ENCODE assay signal across 8 cellular contexts in genomic region chr1:11730429-11730861, GRCh38.
A peak's percentile ranks its signal among the peaks of the same experiment; 100 is the strongest.
DNase-seq lines count a peak whose midpoint lies in the region; ATAC-seq and TF ChIP-seq lines count a peak whose summit lies in the region.

No MANE protein-coding gene starts in this region.

- ATAC-seq in memory B cell (ENCODE audit: low read depth): peak; percentile 99

- H3K36me3 ChIP-seq in WERI-Rb-1: no peaks in the 10 kb centered on the region

- H3K4me1 Mint-ChIP-seq in memory B cell: peaks cover 24% of the 10 kb centered on the region

- H3K36me3 Mint-ChIP-seq in memory B cell: no peaks in the 10 kb centered on the region

- H3K4me3 ChIP-seq in GM12865 (ENCODE audit: low read depth, low read length): no peak overlapping the region
- H3K4me3 ChIP-seq in WERI-Rb-1 (ENCODE audit: low read depth, low read length): no peak overlapping the region

- H3K27ac Mint-ChIP-seq in memory B cell: peak overlapping the region; percentile 58

- H3K27me3 ChIP-seq in WERI-Rb-1 (ENCODE audit: insufficient read depth, low read depth, severe bottlenecking): no peaks in the 10 kb centered on the region

- TF ChIP-seq CTCF in GM12865 (IDR thresholded peaks at IDR 0.05; ENCODE audit: insufficient read depth, low read depth, low read length, missing control alignments): no peak
- no peak for TF ChIP-seq CTCF in WERI-Rb-1 (IDR thresholded peaks at IDR 0.05; ENCODE audit: low read depth, low read length)

- no peaks in the 10 kb centered on the region for H3K9me3 Mint-ChIP-seq in memory B cell

- DNase-seq in GM12865 (ENCODE audit: low read depth) (peak; percentile 63), NCI-H226 (peak; percentile 41), memory B cell (ENCODE audit: low spot score in 2 of 2) (peak in 1 of 2 donors; percentile 49), NCI-H1417 (lab: John Stamatoyannopoulos, UW) (no peak), NCI-H146 (lab: John Stamatoyannopoulos, UW) (no peak), WERI-Rb-1 (no peak), SHP77 treated with DMSO at 0.1 percent for 48 hours (lab: John Stamatoyannopoulos, UW) (no peak)

- H3K4me3 Mint-ChIP-seq in memory B cell: peak overlapping the region; percentile 73

- H3K27me3 Mint-ChIP-seq in memory B cell: no peaks in the 10 kb centered on the region

- H3K27ac ChIP-seq in angular gyrus (ENCODE audit: low read depth, low read length) (peak overlapping the region; percentile 45), WERI-Rb-1 (no peak overlapping the region)

- no peaks in the 10 kb centered on the region for H3K9me3 ChIP-seq in WERI-Rb-1 (ENCODE audit: severe bottlenecking)

Comparison
In these comparisons a context has a peak if more than half of its experiments do, and no peak if none do; other contexts are left out.
1. DNase-seq: peak in GM12865 (single experiment) and NCI-H226 (single experiment); none in NCI-H1417 (0 of 3), NCI-H146 (single experiment), WERI-Rb-1 (single experiment) and SHP77 treated with DMSO at 0.1 percent for 48 hours (single experiment).